In the genomic region with DNA sequence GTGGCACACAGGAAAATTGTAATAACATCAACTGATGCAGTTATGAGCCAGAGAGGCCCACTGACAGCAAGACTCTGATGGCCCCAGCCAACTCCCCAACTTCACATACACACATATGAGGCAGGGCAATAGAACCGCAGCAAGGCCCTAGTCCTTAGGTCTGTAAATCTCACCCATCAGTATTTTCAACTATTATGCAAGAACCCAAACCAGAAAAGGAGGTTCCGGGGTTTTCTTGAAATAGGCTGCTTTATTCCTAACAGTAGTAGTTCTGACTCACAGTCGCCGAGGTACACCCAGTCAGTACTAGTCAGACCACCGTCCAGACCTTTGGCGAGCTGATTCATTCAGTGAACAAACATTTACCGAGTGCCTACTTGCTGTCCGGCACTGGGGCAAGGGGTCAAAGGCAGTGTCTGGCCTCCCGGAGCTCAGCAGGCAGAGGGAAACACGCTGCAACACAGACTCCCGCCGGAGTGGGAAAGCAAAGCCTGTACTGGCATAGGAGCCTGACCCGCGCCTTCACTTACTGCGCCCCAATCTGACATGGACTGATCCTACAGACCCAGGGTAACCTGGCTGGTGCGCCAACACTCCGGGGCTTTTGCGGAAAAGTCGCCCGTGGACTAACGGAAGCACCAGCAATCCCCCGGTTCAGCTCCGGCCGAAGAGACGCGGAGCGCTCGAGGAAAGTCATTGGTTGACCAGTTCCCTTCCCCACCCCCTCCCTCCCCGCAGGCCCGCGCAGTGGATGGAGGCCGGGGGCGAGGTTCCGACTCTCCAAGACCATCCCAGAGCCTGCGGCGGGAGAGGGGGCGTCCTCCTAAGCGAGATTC, we compare ENCODE assay signal across 8 cellular contexts. TPM values are rescaled to one million over a fixed set of nuclear protein-coding genes. Genes with fewer than 3 reads are reported as not detected.
DNase-seq lines count a peak whose midpoint lies in the region; ATAC-seq, FAIRE-seq and TF ChIP-seq lines count a peak whose summit lies in the region.

No MANE protein-coding gene starts in this region.

- H3K27ac Mint-ChIP-seq in activated naive CD4-positive, alpha-beta T cell treated with anti-CD3 and anti-CD28 coated beads, Interleukin-2, amount 50 U/mL, for 24 hours, result no peak overlapping the region
- no peak overlapping the region for H3K27ac Mint-ChIP-seq in activated naive CD4-positive, alpha-beta T cell treated with anti-CD3 and anti-CD28 coated beads, Interleukin-2, amount 10 ng/mL, durations not matched to agents 7 days and 5 days

- peaks cover 0 to 7% of the 10 kb centered on the region in 2 donors for H3K4me1 ChIP-seq in thoracic aorta (ENCODE audit: control insufficient read depth in 1 of 2, low read depth in 2 of 2)

- peaks cover 2% of the 10 kb centered on the region for H3K27me3 ChIP-seq in bronchial epithelial cell (ENCODE audit: control insufficient read depth, insufficient read depth, low read length)
- H3K27me3 ChIP-seq in thoracic aorta (replicated peaks; ENCODE audit: insufficient read depth), result no peaks in the 10 kb centered on the region

- TF ChIP-seq CTCF in bronchial epithelial cell (IDR thresholded peaks at IDR 0.05; ENCODE audit: insufficient read depth, low read length, severe bottlenecking) (no peak), thoracic aorta (IDR thresholded peaks at IDR 0.05) (no peak)

- CTCF ChIA-PET in activated naive CD4-positive, alpha-beta T cell treated with anti-CD3 and anti-CD28 coated beads, Interleukin-2, amount 10 ng/mL, durations not matched to agents 7 days and 5 days (lab: Charles Lee), result no interaction called here

- ATAC-seq in thoracic aorta (ENCODE audit: insufficient number of reproducible peaks, low FRiP score, low read depth), result no peak
- no peak for ATAC-seq in GM18502 (IDR thresholded peaks at IDR 0.05; ENCODE audit: poor library complexity, unreplicated experiment)

- H3K4me3 Mint-ChIP-seq in activated naive CD4-positive, alpha-beta T cell treated with anti-CD3 and anti-CD28 coated beads, Interleukin-2, amount 50 U/mL, for 24 hours, result peak overlapping the region; percentile 62
- H3K4me3 Mint-ChIP-seq in activated naive CD4-positive, alpha-beta T cell treated with anti-CD3 and anti-CD28 coated beads, Interleukin-2, amount 10 ng/mL, durations not matched to agents 7 days and 5 days, result no peak overlapping the region

- peak overlapping the region in 1 of 2 donors; percentile 38 for H3K27ac ChIP-seq in thoracic aorta

- peak overlapping the region; percentile 53 for H3K4me3 ChIP-seq in bronchial epithelial cell (ENCODE audit: low read depth, low read length)
- peak overlapping the region; percentile 82 for H3K4me3 ChIP-seq in thoracic aorta

- H3K9me3 Mint-ChIP-seq in activated naive CD4-positive, alpha-beta T cell treated with anti-CD3 and anti-CD28 coated beads, Interleukin-2, amount 50 U/mL, for 24 hours, result no peaks in the 10 kb centered on the region
- H3K9me3 Mint-ChIP-seq in activated naive CD4-positive, alpha-beta T cell treated with anti-CD3 and anti-CD28 coated beads, Interleukin-2, amount 10 ng/mL, durations not matched to agents 7 days and 5 days, result no peaks in the 10 kb centered on the region

- FAIRE-seq in bronchial epithelial cell (lab: Jason Lieb, UNC), result no peak

- DNase-seq in activated naive CD4-positive, alpha-beta T cell treated with anti-CD3 and anti-CD28 coated beads, Interleukin-2, amount 10 ng/mL, durations not matched to agents 7 days and 5 days, result no peak
- DNase-seq in bronchial epithelial cell (ENCODE audit: low read depth) (peak; percentile 94), left kidney (ENCODE audit: low read depth, low spot score) (peak; percentile 84), thoracic aorta (ENCODE audit: low spot score) (no peak), NCI-H2029 (lab: John Stamatoyannopoulos, UW) (no peak)
- DNase-seq in activated CD8-positive, alpha-beta memory T cell treated with anti-CD3 and anti-CD28 coated beads, Interleukin-2, amount 50 U/mL, for 4 hours, result no peak

- H3K36me3 ChIP-seq in bronchial epithelial cell (ENCODE audit: control insufficient read depth, insufficient read depth, low read length), result no peaks in the 10 kb centered on the region
- H3K36me3 ChIP-seq in thoracic aorta, result no peaks in the 10 kb centered on the region

- no peaks in the 10 kb centered on the region for H3K9me3 ChIP-seq in thoracic aorta

- peaks cover 7% of the 10 kb centered on the region for H3K4me1 Mint-ChIP-seq in activated naive CD4-positive, alpha-beta T cell treated with anti-CD3 and anti-CD28 coated beads, Interleukin-2, amount 50 U/mL, for 24 hours
- H3K4me1 Mint-ChIP-seq in activated naive CD4-positive, alpha-beta T cell treated with anti-CD3 and anti-CD28 coated beads, Interleukin-2, amount 10 ng/mL, durations not matched to agents 7 days and 5 days, result peaks cover 6% of the 10 kb centered on the region

- H3K27me3 Mint-ChIP-seq in activated naive CD4-positive, alpha-beta T cell treated with anti-CD3 and anti-CD28 coated beads, Interleukin-2, amount 50 U/mL, for 24 hours, result peaks cover 11% of the 10 kb centered on the region
- H3K27me3 Mint-ChIP-seq in activated naive CD4-positive, alpha-beta T cell treated with anti-CD3 and anti-CD28 coated beads, Interleukin-2, amount 10 ng/mL, durations not matched to agents 7 days and 5 days, result peaks cover 32% of the 10 kb centered on the region

- H3K36me3 Mint-ChIP-seq in activated naive CD4-positive, alpha-beta T cell treated with anti-CD3 and anti-CD28 coated beads, Interleukin-2, amount 50 U/mL, for 24 hours, result no peaks in the 10 kb centered on the region
- H3K36me3 Mint-ChIP-seq in activated naive CD4-positive, alpha-beta T cell treated with anti-CD3 and anti-CD28 coated beads, Interleukin-2, amount 10 ng/mL, durations not matched to agents 7 days and 5 days, result peaks cover 3% of the 10 kb centered on the region

RNA-seq across cellular contexts. Expression of a gene that starts 1.3 kb away (rescaled TPM):
- total RNA-seq in bronchial epithelial cell (2.4 and 6.4 TPM in 2 replicates), thoracic aorta (10 to 100 TPM; 10.8 to 17.6 TPM)

Comparison
In these comparisons a context has a peak if more than half of its experiments do, and no peak if none do; other contexts are left out.
1. DNase-seq: peak in bronchial epithelial cell (single experiment) and left kidney (single experiment); none in activated naive CD4-positive, alpha-beta T cell treated with anti-CD3 and anti-CD28 coated beads, Interleukin-2, amount 10 ng/mL, durations not matched to agents 7 days and 5 days (single experiment), thoracic aorta (single experiment), activated CD8-positive, alpha-beta memory T cell treated with anti-CD3 and anti-CD28 coated beads, Interleukin-2, amount 50 U/mL, for 4 hours (single experiment) and NCI-H2029 (single experiment).